ENCODE assay signal across 8 cellular contexts in the genomic region with DNA sequence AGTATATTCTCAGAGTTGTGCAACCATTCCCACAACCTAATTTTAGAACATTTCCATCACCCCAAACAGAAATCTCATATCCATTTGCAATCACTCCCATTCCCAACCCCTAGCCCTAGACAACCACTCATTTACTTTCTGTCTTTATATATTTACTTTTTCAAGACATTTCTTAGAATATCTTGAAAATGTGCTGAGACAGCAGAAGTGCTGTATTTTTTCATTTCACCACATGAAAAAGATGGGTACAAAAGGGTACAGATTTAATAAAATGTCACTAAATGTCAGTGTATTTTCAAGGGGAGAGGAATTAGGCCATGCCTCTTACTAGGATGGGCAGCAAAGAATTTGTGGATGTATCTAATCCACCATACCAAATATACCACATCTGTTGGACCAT.
"Had no signal": no experiment of that assay in that cellular context is flagged by ENCODE, and none has a peak within 500 bp of the region (broad histone marks: within the 10 kb centered on the region; RNA-seq: fewer than 3 reads in every experiment).

No MANE protein-coding gene starts in this region.

- H3K9me3 ChIP-seq: HAP-1 had no signal

- H3K4me3 ChIP-seq: GM23338, HAP-1 had no signal

- H3K4me1 Mint-ChIP-seq: IgD-negative memory B cell had no signal

- H3K4me2 ChIP-seq: GM23338 had no signal

- H3K9me3 Mint-ChIP-seq: GM23338, HFFc6 had no signal

- H3K4me1 ChIP-seq: HAP-1 had no signal

- DNase-seq: H7, HFFc6, KG1 had no signal

- H3K27ac ChIP-seq: HL-60 had no signal

- H3K27ac Mint-ChIP-seq: GM23338, HFFc6, IgD-negative memory B cell had no signal

- H3K36me3 Mint-ChIP-seq: IgD-negative memory B cell had no signal

- H3K4me3 Mint-ChIP-seq: GM23338, HFFc6, IgD-negative memory B cell had no signal

- ATAC-seq: GM23338, HCT116 had no signal

- H3K36me3 ChIP-seq: HAP-1 had no signal
